ENCODE assay signal across 8 cellular contexts in genomic region chr10:99328579-99329237, GRCh38. TPM values are rescaled to one million over a fixed set of nuclear protein-coding genes. Genes with fewer than 3 reads are reported as not detected.
A peak's percentile ranks its signal among the peaks of the same experiment; 100 is the strongest.
DNase-seq lines count a peak whose midpoint lies in the region; TF ChIP-seq lines count a peak whose summit lies in the region.

No MANE protein-coding gene starts in this region.

- H3K36me3 ChIP-seq in H7 (replicated peaks; ENCODE audit: control insufficient read depth, insufficient read depth, low read length): no peaks in the 10 kb centered on the region
- H3K36me3 ChIP-seq in mammary epithelial cell (ENCODE audit: insufficient read depth, low read length): no peaks in the 10 kb centered on the region
- H3K36me3 ChIP-seq in muscle layer of colon (ENCODE audit: insufficient read depth, low read length): no peaks in the 10 kb centered on the region

- H3K4me1 ChIP-seq in mammary epithelial cell (ENCODE audit: insufficient read depth, low read length) (peaks cover 16% of the 10 kb centered on the region), muscle layer of colon (ENCODE audit: insufficient read depth, low read length) (no peaks in the 10 kb centered on the region)

- H3K9ac ChIP-seq in mammary epithelial cell (ENCODE audit: insufficient read depth, low read length) (no peak overlapping the region), muscle layer of colon (ENCODE audit: low read length) (no peak overlapping the region)

- TF ChIP-seq CTCF in mammary epithelial cell (conservative IDR thresholded peaks at IDR 0.05 in 1 of 2, IDR thresholded peaks at IDR 0.05 in 1 of 2; ENCODE audit: extremely low read depth in 1 of 2, insufficient read depth in 1 of 2, low read depth in 1 of 2, low read length in 2 of 2) (no peak), GM20000 (IDR thresholded peaks at IDR 0.05; ENCODE audit: extremely low read depth, missing control alignments) (no peak)

- H3K9me3 ChIP-seq in mammary epithelial cell (replicated peaks; ENCODE audit: insufficient read depth, low read length) (no peaks in the 10 kb centered on the region), muscle layer of colon (ENCODE audit: low read length) (no peaks in the 10 kb centered on the region)

- BruUV-seq in mammary epithelial cell (replicated peaks; lab: Mats Ljungman, UMichigan): no TSS peak

- peaks cover 38% of the 10 kb centered on the region for H3K27me3 ChIP-seq in H7 (ENCODE audit: control insufficient read depth, insufficient read depth, low read length)
- peaks cover 7% of the 10 kb centered on the region for H3K27me3 ChIP-seq in mammary epithelial cell (ENCODE audit: insufficient read depth, low read length)
- H3K27me3 ChIP-seq in muscle layer of colon (ENCODE audit: control insufficient read depth in 1 of 2, insufficient read depth in 2 of 2, low read length in 2 of 2): peaks cover 10 to 18% of the 10 kb centered on the region in 2 donors

- intact Hi-C loops in mammary epithelial cell (cut with micrococcal nuclease): no loop called here

- in situ Hi-C loops in mammary epithelial cell (cut with MboI; ENCODE audit: low sequenced_read_pairs in 2 of 2): no loop called here

- H3K27ac ChIP-seq in mammary epithelial cell (ENCODE audit: insufficient read depth, low read depth, low read length) (no peak overlapping the region), muscle layer of colon (ENCODE audit: low read depth, low read length) (no peak overlapping the region)

- peak overlapping the region; percentile 47 for H3K4me3 ChIP-seq in H7 (ENCODE audit: insufficient read depth, low read depth, low read length)
- H3K4me3 ChIP-seq in mammary epithelial cell (replicated peaks in 1 of 3; ENCODE audit: insufficient read depth in 1 of 3, low read depth in 2 of 3, low read length in 3 of 3): peak overlapping the region; percentile 44 to 57 (median 47)
- peak overlapping the region; percentile 57 to 66 for H3K4me3 ChIP-seq in muscle layer of colon (ENCODE audit: low read depth in 1 of 2, low read length in 2 of 2)

- peak overlapping the region; percentile 96 for H3K4me2 ChIP-seq in mammary epithelial cell (ENCODE audit: insufficient read depth, low read depth, low read length)

- no peaks in the 10 kb centered on the region for H3K79me2 ChIP-seq in mammary epithelial cell (ENCODE audit: insufficient read depth, low read length)

- H4K20me1 ChIP-seq in mammary epithelial cell (ENCODE audit: insufficient read depth, low read length): no peaks in the 10 kb centered on the region

- DNase-seq in 8988T: peak; percentile 24
- DNase-seq in H7: no peak
- DNase-seq in mammary epithelial cell: peak; percentile 11
- no peak for DNase-seq in inferior parietal cortex (ENCODE audit: extremely low spot score)
- DNase-seq in stimulated activated naive CD4-positive, alpha-beta T cell treated with Interleukin-2 at 50 U/mL for 16 hours (lab: John Stamatoyannopoulos, UW): no peak
- DNase-seq in GM20000 (ENCODE audit: low spot score): no peak
- no peak for DNase-seq in activated CD8-positive, alpha-beta memory T cell treated with anti-CD3 and anti-CD28 coated beads, Interleukin-2, amount 50 U/mL, for 4 hours

- dilution Hi-C loops in mammary epithelial cell (cut with HindIII; ENCODE audit: low sequenced_read_pairs): no loop called here

- CTCF ChIA-PET in mammary epithelial cell (lab: Charles Lee; ENCODE audit: low non-redundant PET): interaction anchor here (0.6 kb wide), 1 partner anchor 112 kb away, joined by 14 read pairs; no protein-coding TSS in a partner anchor

- peak overlapping the region; percentile 80 for H2AFZ ChIP-seq in mammary epithelial cell (ENCODE audit: low read depth, low read length)

- WGBS in mammary epithelial cell (ENCODE audit: low coverage, missing lambda C conversion rate): 49% methylated on average over 16 of the region's 16 CpGs

RNA-seq across cellular contexts. Expression of gene CNNM1, which starts 0.4 kb away (rescaled TPM):
- total RNA-seq in H7 (2014; rRNA removed; shearing (Covaris generic)): 0.52 and 0.66 TPM in 2 replicates
- total RNA-seq in mammary epithelial cell: 1 to 10 TPM in 1 of 2 donors, under 1 TPM in 1; 0.52 to 2.0 TPM
- polyA plus RNA-seq in mammary epithelial cell: 0.54 TPM
- polyA minus RNA-seq in mammary epithelial cell: not detected

Comparison
In these comparisons a context has a peak if more than half of its experiments do, and no peak if none do; other contexts are left out.
1. DNase-seq: peak in 8988T (single experiment) and mammary epithelial cell (single experiment); none in H7 (single experiment), inferior parietal cortex (single experiment), stimulated activated naive CD4-positive, alpha-beta T cell treated with Interleukin-2 at 50 U/mL for 16 hours (single experiment), GM20000 (single experiment) and activated CD8-positive, alpha-beta memory T cell treated with anti-CD3 and anti-CD28 coated beads, Interleukin-2, amount 50 U/mL, for 4 hours (single experiment).
2. Peak in every context shown above with its lines, with median percentiles within 50 percentile points of each other: H3K4me3 ChIP-seq.